17 cellular contexts compared by ENCODE assay signal in the genomic region with DNA sequence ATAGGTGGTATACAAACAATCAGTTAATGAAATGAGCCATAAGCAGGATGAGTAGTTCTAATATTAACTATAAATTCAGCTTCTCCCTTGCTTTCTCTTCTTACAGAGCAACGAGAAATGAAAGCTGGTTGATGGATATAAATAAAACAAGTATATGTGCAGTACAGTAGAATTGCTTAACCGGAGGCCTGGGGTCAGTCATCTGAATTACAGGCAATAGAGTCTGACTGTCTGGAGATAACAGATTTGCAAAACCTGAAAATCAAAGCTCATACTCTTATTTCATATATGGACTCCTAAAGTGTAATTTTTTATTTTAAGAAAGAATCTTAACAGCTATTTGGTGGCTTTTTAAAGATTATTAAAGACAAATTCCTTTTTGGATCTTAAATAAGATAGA. TPM values are rescaled to one million over a fixed set of nuclear protein-coding genes. Genes with fewer than 3 reads are reported as not detected.
A peak's percentile ranks its signal among the peaks of the same experiment; 100 is the strongest.
DNase-seq lines count a peak whose midpoint lies in the region; ATAC-seq and TF ChIP-seq lines count a peak whose summit lies in the region.
"Had no signal": no experiment of that assay in that cellular context is flagged by ENCODE, and none has a peak within 500 bp of the region (broad histone marks: within the 10 kb centered on the region; RNA-seq: fewer than 3 reads in every experiment).

No MANE protein-coding gene starts in this region.

- peaks cover 46 to 71% of the 10 kb centered on the region in 2 experiments for H3K4me1 ChIP-seq in SK-N-SH (ENCODE audit: control insufficient read depth in 1 of 2, insufficient read depth in 2 of 2, low read depth in 1 of 2, low read length in 1 of 2)
- H3K4me1 ChIP-seq in osteoblast (ENCODE audit: insufficient read depth, low read length) = peaks cover 60% of the 10 kb centered on the region
- H3K4me1 ChIP-seq in ascending aorta = no peaks in the 10 kb centered on the region
- H3K4me1 ChIP-seq: stomach had no signal

- H3K4me3 ChIP-seq in SK-N-SH (ENCODE audit: low read depth in 2 of 2, low read length in 1 of 2) (peak overlapping the region in 1 of 2 experiments; percentile 33; a peak in 2 of 4 replicates), osteoblast (ENCODE audit: insufficient read depth, low read length) (no peak overlapping the region), ascending aorta (no peak overlapping the region)
- H3K4me3 ChIP-seq: stomach had no signal

- TF ChIP-seq EP300 in SK-N-SH (IDR thresholded peaks at IDR 0.05; ENCODE audit: borderline replicate concordance in 1 of 2, low read depth in 1 of 2, low read length in 1 of 2) = peak; percentile 77 to 98

- no TSS peak for BruUV-seq in MCF 10A (replicated peaks; lab: Mats Ljungman, UMichigan)

- H2AFZ ChIP-seq in SK-N-SH (ENCODE audit: low read depth) = peak overlapping the region; percentile 88
- H2AFZ ChIP-seq in osteoblast (ENCODE audit: low read length) = no peak overlapping the region

- H3K4me3 Mint-ChIP-seq in MCF 10A (ENCODE audit: unreplicated experiment) = no peak overlapping the region
- H3K4me3 Mint-ChIP-seq: activated B cell treated with CpG ODN at 0.5 μM for 24 hours; activated naive CD8-positive, alpha-beta T cell had no signal

- H3K27me3 Mint-ChIP-seq in MCF 10A (ENCODE audit: insufficient read depth, unreplicated experiment) = no peaks in the 10 kb centered on the region
- H3K27me3 Mint-ChIP-seq: activated B cell treated with CpG ODN at 0.5 μM for 24 hours; activated naive CD8-positive, alpha-beta T cell had no signal

- WGBS in SK-N-SH (ENCODE audit: low lambda C conversion rate) = 6% methylated on average over 2 of the region's 2 CpGs

- ATAC-seq in GM19043 (IDR thresholded peaks at IDR 0.05; ENCODE audit: low read depth, unreplicated experiment) (peak; percentile 85), HG02885 (IDR thresholded peaks at IDR 0.05; ENCODE audit: poor library complexity, unreplicated experiment) (peak; percentile 70)

- peaks cover 47% of the 10 kb centered on the region for H3F3A ChIP-seq in SK-N-SH (replicated peaks; ENCODE audit: insufficient read depth)

- H3K36me3 Mint-ChIP-seq in MCF 10A (ENCODE audit: insufficient read depth, unreplicated experiment) = peaks cover 6% of the 10 kb centered on the region
- H3K36me3 Mint-ChIP-seq: activated naive CD8-positive, alpha-beta T cell; CD14-positive monocyte had no signal

- H3K9ac ChIP-seq in SK-N-SH = peak overlapping the region; percentile 70

- intact Hi-C loops in MCF 10A (cut with micrococcal nuclease) (no loop called here), ascending aorta (cut with DNase I) (no loop called here)

- no peaks in the 10 kb centered on the region for H3K79me2 ChIP-seq in SK-N-SH (ENCODE audit: insufficient read depth)
- H3K79me2 ChIP-seq in osteoblast (ENCODE audit: insufficient read depth, low read length) = no peaks in the 10 kb centered on the region

- H3K9me3 Mint-ChIP-seq in MCF 10A (ENCODE audit: unreplicated experiment) = no peaks in the 10 kb centered on the region
- H3K9me3 Mint-ChIP-seq: activated B cell treated with CpG ODN at 0.5 μM for 24 hours, CD14-positive monocyte had no signal

- H4K20me1 ChIP-seq in SK-N-SH (ENCODE audit: insufficient read depth) = no peaks in the 10 kb centered on the region
- no peaks in the 10 kb centered on the region for H4K20me1 ChIP-seq in osteoblast (ENCODE audit: insufficient read depth, low read length)

- no peak overlapping the region for H3K27ac Mint-ChIP-seq in MCF 10A (ENCODE audit: low read depth, unreplicated experiment)
- H3K27ac Mint-ChIP-seq: activated B cell treated with CpG ODN at 0.5 μM for 24 hours; activated naive CD8-positive, alpha-beta T cell had no signal

- CTCF ChIA-PET in SK-N-SH (lab: Yijun Ruan, JAX) (interaction anchor here (0.7 to 3.6 kb wide), 13 partner anchors 11 to 248 kb away, joined by 3 to 25 read pairs (median 7); no protein-coding TSS in a partner anchor), MCF 10A (lab: Yijun Ruan, JAX) (interaction anchor here (1.0 to 1.6 kb wide), 6 partner anchors 13 to 248 kb away, joined by 3 to 7 read pairs (median 4); no protein-coding TSS in a partner anchor)

- POLR2A ChIA-PET in SK-N-SH (lab: Yijun Ruan, JAX) (interaction anchor here (1.1 to 2.6 kb wide), 4 partner anchors 13 to 308 kb away, joined by 4 to 28 read pairs (median 8); no protein-coding TSS in a partner anchor), MCF 10A (lab: Yijun Ruan, JAX) (interaction anchor here (1.3 kb wide), 1 partner anchor 11 kb away, joined by 4 read pairs; no protein-coding TSS in a partner anchor)

- TF ChIP-seq CTCF in SK-N-SH (IDR thresholded peaks at IDR 0.05) (no peak), osteoblast (IDR thresholded peaks at IDR 0.05; ENCODE audit: extremely low read depth, low read depth, low read length) (no peak), MCF 10A (IDR thresholded peaks at IDR 0.05; ENCODE audit: unreplicated experiment) (no peak), ascending aorta (IDR thresholded peaks at IDR 0.05) (no peak)

- H3K9me2 ChIP-seq in SK-N-SH = no peaks in the 10 kb centered on the region

- DNase-seq in SK-N-SH = peak; percentile 39
- peak; percentile 47 for DNase-seq in osteoblast (ENCODE audit: insufficient read length, low spot score, missing footprints)
- no peak for DNase-seq in MCF 10A (ENCODE audit: unreplicated experiment)
- no peak for DNase-seq in ascending aorta (ENCODE audit: low spot score in 2 of 2)
- DNase-seq in DMS 273 (lab: John Stamatoyannopoulos, UW; ENCODE audit: unreplicated experiment) = no peak
- DNase-seq: activated B cell treated with CpG ODN at 0.5 μM for 24 hours; activated CD8-positive, alpha-beta memory T cell treated with anti-CD3 and anti-CD28 coated beads, Interleukin-2, amount 50 U/mL, for 48 hours; mammary epithelial cell; MV-4-11; stomach had no signal

- H3K27ac ChIP-seq in SK-N-SH (ENCODE audit: low read depth in 2 of 2, low read length in 1 of 2) = peak overlapping the region; percentile 95 to 100
- peak overlapping the region; percentile 83 for H3K27ac ChIP-seq in osteoblast (ENCODE audit: low read depth, low read length)
- H3K27ac ChIP-seq in ascending aorta = no peak overlapping the region
- H3K27ac ChIP-seq: neutrophil, stomach had no signal

- peak overlapping the region; percentile 81 for H3K4me2 ChIP-seq in SK-N-SH
- H3K4me2 ChIP-seq in osteoblast (ENCODE audit: insufficient read depth, low read length) = peak overlapping the region; percentile 27

- H3K4me1 Mint-ChIP-seq in MCF 10A (ENCODE audit: insufficient read depth, unreplicated experiment) = peaks cover 12% of the 10 kb centered on the region

- TF ChIP-seq RAD21 in SK-N-SH (IDR thresholded peaks at IDR 0.05; ENCODE audit: low read length) = peak; percentile 32

- H3K27me3 ChIP-seq in SK-N-SH (ENCODE audit: insufficient read depth) (no peaks in the 10 kb centered on the region), osteoblast (ENCODE audit: insufficient read depth, low read length) (no peaks in the 10 kb centered on the region), ascending aorta (no peaks in the 10 kb centered on the region)
- H3K27me3 ChIP-seq: neutrophil, stomach had no signal

- no peaks in the 10 kb centered on the region for H3K9me3 ChIP-seq in SK-N-SH
- no peaks in the 10 kb centered on the region for H3K9me3 ChIP-seq in osteoblast (ENCODE audit: low read depth, low read length)
- no peaks in the 10 kb centered on the region for H3K9me3 ChIP-seq in ascending aorta
- H3K9me3 ChIP-seq: neutrophil, stomach had no signal

- H3K36me3 ChIP-seq in SK-N-SH (replicated peaks in 1 of 2; ENCODE audit: control insufficient read depth in 1 of 2, insufficient read depth in 2 of 2, low read length in 1 of 2) (no peaks in the 10 kb centered on the region), osteoblast (ENCODE audit: insufficient read depth, low read length) (no peaks in the 10 kb centered on the region), ascending aorta (no peaks in the 10 kb centered on the region)
- H3K36me3 ChIP-seq: neutrophil, stomach had no signal

TF ChIP-seq in SK-N-SH, 30 proteins besides CTCF, POLR2A, EP300 and RAD21 (continues in another document):
- peak; percentile 90 for TF ChIP-seq GATA2 (CRISPR knock-in tag; IDR thresholded peaks at IDR 0.05)
- peak; percentile 43; the same call in 1 of the 2 replicates for TF ChIP-seq FOXM1 (IDR thresholded peaks at IDR 0.05; ENCODE audit: low read depth)
- peak; percentile 76 for TF ChIP-seq RCOR1 (IDR thresholded peaks at IDR 0.05; ENCODE audit: low read length)
- peak; percentile 30; the same call in 1 of the 2 replicates for TF ChIP-seq MEF2A (IDR thresholded peaks at IDR 0.05; ENCODE audit: borderline replicate concordance, low read depth)
- TF ChIP-seq, protein P1, sequence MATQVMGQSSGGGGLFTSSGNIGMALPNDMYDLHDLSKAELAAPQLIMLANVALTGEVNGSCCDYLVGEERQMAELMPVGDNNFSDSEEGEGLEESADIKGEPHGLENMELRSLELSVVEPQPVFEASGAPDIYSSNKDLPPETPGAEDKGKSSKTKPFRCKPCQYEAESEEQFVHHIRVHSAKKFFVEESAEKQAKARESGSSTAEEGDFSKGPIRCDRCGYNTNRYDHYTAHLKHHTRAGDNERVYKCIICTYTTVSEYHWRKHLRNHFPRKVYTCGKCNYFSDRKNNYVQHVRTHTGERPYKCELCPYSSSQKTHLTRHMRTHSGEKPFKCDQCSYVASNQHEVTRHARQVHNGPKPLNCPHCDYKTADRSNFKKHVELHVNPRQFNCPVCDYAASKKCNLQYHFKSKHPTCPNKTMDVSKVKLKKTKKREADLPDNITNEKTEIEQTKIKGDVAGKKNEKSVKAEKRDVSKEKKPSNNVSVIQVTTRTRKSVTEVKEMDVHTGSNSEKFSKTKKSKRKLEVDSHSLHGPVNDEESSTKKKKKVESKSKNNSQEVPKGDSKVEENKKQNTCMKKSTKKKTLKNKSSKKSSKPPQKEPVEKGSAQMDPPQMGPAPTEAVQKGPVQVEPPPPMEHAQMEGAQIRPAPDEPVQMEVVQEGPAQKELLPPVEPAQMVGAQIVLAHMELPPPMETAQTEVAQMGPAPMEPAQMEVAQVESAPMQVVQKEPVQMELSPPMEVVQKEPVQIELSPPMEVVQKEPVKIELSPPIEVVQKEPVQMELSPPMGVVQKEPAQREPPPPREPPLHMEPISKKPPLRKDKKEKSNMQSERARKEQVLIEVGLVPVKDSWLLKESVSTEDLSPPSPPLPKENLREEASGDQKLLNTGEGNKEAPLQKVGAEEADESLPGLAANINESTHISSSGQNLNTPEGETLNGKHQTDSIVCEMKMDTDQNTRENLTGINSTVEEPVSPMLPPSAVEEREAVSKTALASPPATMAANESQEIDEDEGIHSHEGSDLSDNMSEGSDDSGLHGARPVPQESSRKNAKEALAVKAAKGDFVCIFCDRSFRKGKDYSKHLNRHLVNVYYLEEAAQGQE (IDR thresholded peaks at IDR 0.05; ENCODE audit: low read depth, low read length) = no peak

RNA-seq across cellular contexts. Expression of a gene that starts 43.1 kb away (rescaled TPM):
- polyA plus RNA-seq in SK-N-SH (2012; rRNA removed) = 15.5 and 22.1 TPM in 2 replicates
- polyA plus RNA-seq in SK-N-SH (2012; cell fraction: cytosol; rRNA removed) = 12.4 and 15.1 TPM in 2 replicates
- polyA plus RNA-seq in SK-N-SH (2012; cell fraction: nucleus; rRNA removed) = 35.3 and 68.0 TPM in 2 replicates
- total RNA-seq in osteoblast (17.4 and 31.5 TPM in 2 replicates), MCF 10A (2022) (not detected in 2 replicates), ascending aorta (1.6 TPM)
- total RNA-seq: activated B cell treated with CpG ODN at 0.5 μM for 24 hours, G401, HT-29, mammary epithelial cell had no signal
- polyA plus RNA-seq: CD14-positive monocyte had no signal

Comparison
In these comparisons a context has a peak if more than half of its experiments do, and no peak if none do; other contexts are left out.
1. DNase-seq: peak in SK-N-SH (single experiment) and osteoblast (single experiment); none in MCF 10A (single experiment), ascending aorta (0 of 2) and DMS 273 (single experiment).
2. H3K27ac ChIP-seq: peak in SK-N-SH (2 of 2) and osteoblast (single experiment); none in ascending aorta (0 of 2).